21 cellular contexts compared by ENCODE assay signal in the genomic region with DNA sequence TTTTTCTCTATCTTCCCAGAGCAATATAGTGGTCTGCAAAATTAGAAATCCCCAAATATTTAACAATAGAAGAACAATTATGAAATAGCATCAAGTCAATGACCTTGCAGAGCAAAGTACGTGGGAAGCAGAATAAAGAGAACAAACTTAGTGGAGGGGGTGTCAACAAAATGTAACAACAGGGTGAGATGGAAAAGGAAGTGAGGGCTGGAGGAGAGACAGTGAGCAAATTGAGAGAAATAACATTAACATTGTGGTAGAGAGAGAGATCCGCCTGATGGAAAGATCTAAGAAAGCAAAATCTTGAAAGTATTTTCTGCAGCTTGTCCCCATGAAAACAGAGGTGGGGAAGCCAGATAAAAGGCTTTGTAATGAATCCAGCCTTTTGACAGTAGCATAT. TPM values are rescaled to one million over a fixed set of nuclear protein-coding genes. Genes with fewer than 3 reads are reported as not detected.
A peak's percentile ranks its signal among the peaks of the same experiment; 100 is the strongest.
DNase-seq lines count a peak whose midpoint lies in the region; ATAC-seq and TF ChIP-seq lines count a peak whose summit lies in the region.
"Had no signal": no experiment of that assay in that cellular context is flagged by ENCODE, and none has a peak within 500 bp of the region (broad histone marks: within the 10 kb centered on the region; RNA-seq: fewer than 3 reads in every experiment).

No MANE protein-coding gene starts in this region.

- no peaks in the 10 kb centered on the region for H3K27me3 Mint-ChIP-seq in stimulated activated naive CD8-positive, alpha-beta T cell treated with anti-CD3 and anti-CD28 coated beads, Interleukin-15, Interleukin-2, amounts not matched to agents 100 ng/mL and 50 ng/mL, for 24 hours
- no peaks in the 10 kb centered on the region for H3K27me3 Mint-ChIP-seq in central memory CD8-positive, alpha-beta T cell

- peak overlapping the region; percentile 38 for H3K4me3 Mint-ChIP-seq in stimulated activated naive CD8-positive, alpha-beta T cell treated with anti-CD3 and anti-CD28 coated beads, Interleukin-15, Interleukin-2, amounts not matched to agents 100 ng/mL and 50 ng/mL, for 24 hours
- peak overlapping the region; percentile 15 for H3K4me3 Mint-ChIP-seq in central memory CD8-positive, alpha-beta T cell
- H3K4me3 Mint-ChIP-seq: mesothelial cell of epicardium had no signal

- H3K36me3 Mint-ChIP-seq in stimulated activated naive CD8-positive, alpha-beta T cell treated with anti-CD3 and anti-CD28 coated beads, Interleukin-15, Interleukin-2, amounts not matched to agents 100 ng/mL and 50 ng/mL, for 24 hours (ENCODE audit: low read depth) = peaks cover 20% of the 10 kb centered on the region
- peaks cover 7% of the 10 kb centered on the region for H3K36me3 Mint-ChIP-seq in central memory CD8-positive, alpha-beta T cell (ENCODE audit: insufficient read depth)
- H3K36me3 Mint-ChIP-seq: mesothelial cell of epicardium had no signal

- H3K4me1 Mint-ChIP-seq in stimulated activated naive CD8-positive, alpha-beta T cell treated with anti-CD3 and anti-CD28 coated beads, Interleukin-15, Interleukin-2, amounts not matched to agents 100 ng/mL and 50 ng/mL, for 24 hours (ENCODE audit: low read depth) = peaks cover 94% of the 10 kb centered on the region
- peaks cover 70% of the 10 kb centered on the region for H3K4me1 Mint-ChIP-seq in central memory CD8-positive, alpha-beta T cell

- no peak overlapping the region for H3K4me3 ChIP-seq in OCI-LY1 (ENCODE audit: low read depth, low read length, poor library complexity, severe bottlenecking)
- H3K4me3 ChIP-seq in WERI-Rb-1 (ENCODE audit: low read depth, low read length) = no peak overlapping the region
- H3K4me3 ChIP-seq: suprapubic skin had no signal

- peaks cover 20% of the 10 kb centered on the region; the same call in 1 of the 2 replicates for H3K36me3 ChIP-seq in OCI-LY1 (ENCODE audit: insufficient read depth, low read length)
- H3K36me3 ChIP-seq in WERI-Rb-1 = no peaks in the 10 kb centered on the region
- H3K36me3 ChIP-seq: suprapubic skin had no signal

- no peak overlapping the region for H2AFZ ChIP-seq in OCI-LY1 (ENCODE audit: low read length)

- H3K27ac ChIP-seq in OCI-LY1 (ENCODE audit: low read depth, low read length, poor library complexity, severe bottlenecking) (peak overlapping the region; percentile 74), WERI-Rb-1 (no peak overlapping the region)
- H3K27ac ChIP-seq: suprapubic skin had no signal

- peaks cover 99% of the 10 kb centered on the region for H3K4me1 ChIP-seq in OCI-LY1 (ENCODE audit: insufficient read depth, low read length, severe bottlenecking)
- H3K4me1 ChIP-seq: suprapubic skin had no signal

- no peak for DNase-seq in stimulated activated naive CD8-positive, alpha-beta T cell treated with anti-CD3 and anti-CD28 coated beads, Interleukin-15, Interleukin-2, amounts not matched to agents 100 U/mL and 50 U/mL, for 24 hours
- no peak for DNase-seq in central memory CD8-positive, alpha-beta T cell (ENCODE audit: low spot score in 2 of 2)
- DNase-seq in WERI-Rb-1 = no peak
- no peak for DNase-seq in left lobe of liver (ENCODE audit: low spot score)
- DNase-seq: activated CD4-positive, CD25-positive, alpha-beta regulatory T cell; AML-193; aorta; DMS53; hippocampal formation; kidney glomerular epithelial cell; NCI-H1048; NCI-H524; right cardiac atrium had no signal

- H3K9me2 ChIP-seq in OCI-LY1 (ENCODE audit: low read depth, low read length) = no peaks in the 10 kb centered on the region

- peak overlapping the region; percentile 40 for H3K4me2 ChIP-seq in OCI-LY1 (ENCODE audit: low read length)

- no peak overlapping the region; the same call in 1 of the 2 replicates for H3K9ac ChIP-seq in OCI-LY1 (ENCODE audit: low read length)

- H4K20me1 ChIP-seq in OCI-LY1 (ENCODE audit: insufficient read depth, low read length) = no peaks in the 10 kb centered on the region

- H3K27me3 ChIP-seq in OCI-LY1 (ENCODE audit: insufficient read depth, low read length) = no peaks in the 10 kb centered on the region
- H3K27me3 ChIP-seq in WERI-Rb-1 (ENCODE audit: insufficient read depth, low read depth, severe bottlenecking) = no peaks in the 10 kb centered on the region

- no peaks in the 10 kb centered on the region for H3K9me3 Mint-ChIP-seq in stimulated activated naive CD8-positive, alpha-beta T cell treated with anti-CD3 and anti-CD28 coated beads, Interleukin-15, Interleukin-2, amounts not matched to agents 100 ng/mL and 50 ng/mL, for 24 hours
- no peaks in the 10 kb centered on the region for H3K9me3 Mint-ChIP-seq in central memory CD8-positive, alpha-beta T cell
- H3K9me3 Mint-ChIP-seq: mesothelial cell of epicardium had no signal

- no peak for TF ChIP-seq CTCF in OCI-LY1 (IDR thresholded peaks at IDR 0.05; ENCODE audit: low read length)
- TF ChIP-seq CTCF in WERI-Rb-1 (IDR thresholded peaks at IDR 0.05; ENCODE audit: low read depth, low read length) = no peak

- no peak for ATAC-seq in stimulated activated naive CD8-positive, alpha-beta T cell treated with anti-CD3 and anti-CD28 coated beads, Interleukin-15, Interleukin-2, amounts not matched to agents 100 U/mL and 50 U/mL, for 24 hours
- ATAC-seq in central memory CD8-positive, alpha-beta T cell (replicated peaks; ENCODE audit: extremely low read depth, poor library complexity, severe bottlenecking) = no peak
- ATAC-seq in HG03108 (IDR thresholded peaks at IDR 0.05; ENCODE audit: unreplicated experiment) (no peak), left lobe of liver (no peak)
- ATAC-seq: HCT116, HepG2, Panc1, right cardiac atrium had no signal

- no peaks in the 10 kb centered on the region; the same call in 1 of the 2 replicates for H3F3A ChIP-seq in OCI-LY1 (ENCODE audit: insufficient read depth, low read length)

- no peaks in the 10 kb centered on the region for H3K9me3 ChIP-seq in OCI-LY1 (ENCODE audit: low read length)
- H3K9me3 ChIP-seq in WERI-Rb-1 (ENCODE audit: severe bottlenecking) = no peaks in the 10 kb centered on the region
- H3K9me3 ChIP-seq: suprapubic skin had no signal

- H3K79me2 ChIP-seq in OCI-LY1 (ENCODE audit: insufficient read depth, low read length) = peaks cover 87% of the 10 kb centered on the region

- peak overlapping the region; percentile 84 for H3K27ac Mint-ChIP-seq in stimulated activated naive CD8-positive, alpha-beta T cell treated with anti-CD3 and anti-CD28 coated beads, Interleukin-15, Interleukin-2, amounts not matched to agents 100 ng/mL and 50 ng/mL, for 24 hours
- H3K27ac Mint-ChIP-seq in central memory CD8-positive, alpha-beta T cell (ENCODE audit: low read depth) = peak overlapping the region; percentile 66
- H3K27ac Mint-ChIP-seq: mesothelial cell of epicardium had no signal

RNA-seq across cellular contexts. Expression of a gene that starts 23.4 kb away (rescaled TPM):
- 2.3 TPM for total RNA-seq in left lobe of liver
- total RNA-seq: HepG2 had no signal
